Comparison of ENCODE assay signal across 1 cellular context in the genomic region with DNA sequence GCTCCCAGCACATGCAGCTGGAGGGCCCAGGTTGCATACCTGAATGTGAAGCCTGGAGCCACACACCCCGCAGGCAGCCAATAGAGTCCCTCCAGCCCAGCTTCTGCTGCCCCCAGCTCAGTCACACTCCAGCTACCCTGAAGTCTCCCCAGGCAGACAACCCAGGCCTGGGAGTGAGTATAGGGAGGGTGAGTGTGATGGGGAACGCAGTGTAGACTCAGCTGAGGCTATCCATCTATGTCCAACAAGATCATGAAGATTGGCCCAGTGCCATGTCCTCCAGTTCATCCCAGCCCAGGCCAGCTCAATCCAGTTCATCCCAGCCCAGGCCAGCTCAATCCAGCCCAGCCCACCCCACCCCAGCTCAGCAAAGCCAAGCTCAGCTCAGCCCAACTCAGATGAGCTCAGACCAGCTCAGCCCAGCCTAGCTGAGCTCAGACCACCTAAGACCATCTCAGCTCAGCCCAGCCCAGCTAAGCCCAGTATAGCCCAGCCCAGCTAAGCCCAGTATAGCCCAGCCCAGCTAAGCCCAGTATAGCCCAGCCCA.
TF ChIP-seq lines count a peak whose summit lies in the region.

No MANE protein-coding gene starts in this region.

TF ChIP-seq in HepG2, 621 proteins besides CTCF, POLR2A, EP300 and RAD21 (continued from another document):
- no peak for TF ChIP-seq MIER2 (CRISPR knock-in tag; IDR thresholded peaks at IDR 0.05)
- TF ChIP-seq ZNF556 (CRISPR knock-in tag; IDR thresholded peaks at IDR 0.05; ENCODE audit: borderline replicate concordance) = no peak
- no peak for TF ChIP-seq RXRB (CRISPR knock-in tag; IDR thresholded peaks at IDR 0.05; ENCODE audit: borderline replicate concordance)
- no peak for TF ChIP-seq MAFK (conservative IDR thresholded peaks at IDR 0.05 in 1 of 2, IDR thresholded peaks at IDR 0.05 in 1 of 2; ENCODE audit: low read length in 2 of 2)
- TF ChIP-seq, protein P1, sequence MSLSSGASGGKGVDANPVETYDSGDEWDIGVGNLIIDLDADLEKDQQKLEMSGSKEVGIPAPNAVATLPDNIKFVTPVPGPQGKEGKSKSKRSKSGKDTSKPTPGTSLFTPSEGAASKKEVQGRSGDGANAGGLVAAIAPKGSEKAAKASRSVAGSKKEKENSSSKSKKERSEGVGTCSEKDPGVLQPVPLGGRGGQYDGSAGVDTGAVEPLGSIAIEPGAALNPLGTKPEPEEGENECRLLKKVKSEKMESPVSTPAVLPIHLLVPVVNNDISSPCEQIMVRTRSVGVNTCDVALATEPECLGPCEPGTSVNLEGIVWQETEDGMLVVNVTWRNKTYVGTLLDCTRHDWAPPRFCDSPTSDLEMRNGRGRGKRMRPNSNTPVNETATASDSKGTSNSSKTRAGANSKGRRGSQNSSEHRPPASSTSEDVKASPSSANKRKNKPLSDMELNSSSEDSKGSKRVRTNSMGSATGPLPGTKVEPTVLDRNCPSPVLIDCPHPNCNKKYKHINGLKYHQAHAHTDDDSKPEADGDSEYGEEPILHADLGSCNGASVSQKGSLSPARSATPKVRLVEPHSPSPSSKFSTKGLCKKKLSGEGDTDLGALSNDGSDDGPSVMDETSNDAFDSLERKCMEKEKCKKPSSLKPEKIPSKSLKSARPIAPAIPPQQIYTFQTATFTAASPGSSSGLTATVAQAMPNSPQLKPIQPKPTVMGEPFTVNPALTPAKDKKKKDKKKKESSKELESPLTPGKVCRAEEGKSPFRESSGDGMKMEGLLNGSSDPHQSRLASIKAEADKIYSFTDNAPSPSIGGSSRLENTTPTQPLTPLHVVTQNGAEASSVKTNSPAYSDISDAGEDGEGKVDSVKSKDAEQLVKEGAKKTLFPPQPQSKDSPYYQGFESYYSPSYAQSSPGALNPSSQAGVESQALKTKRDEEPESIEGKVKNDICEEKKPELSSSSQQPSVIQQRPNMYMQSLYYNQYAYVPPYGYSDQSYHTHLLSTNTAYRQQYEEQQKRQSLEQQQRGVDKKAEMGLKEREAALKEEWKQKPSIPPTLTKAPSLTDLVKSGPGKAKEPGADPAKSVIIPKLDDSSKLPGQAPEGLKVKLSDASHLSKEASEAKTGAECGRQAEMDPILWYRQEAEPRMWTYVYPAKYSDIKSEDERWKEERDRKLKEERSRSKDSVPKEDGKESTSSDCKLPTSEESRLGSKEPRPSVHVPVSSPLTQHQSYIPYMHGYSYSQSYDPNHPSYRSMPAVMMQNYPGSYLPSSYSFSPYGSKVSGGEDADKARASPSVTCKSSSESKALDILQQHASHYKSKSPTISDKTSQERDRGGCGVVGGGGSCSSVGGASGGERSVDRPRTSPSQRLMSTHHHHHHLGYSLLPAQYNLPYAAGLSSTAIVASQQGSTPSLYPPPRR (CRISPR knock-in tag; IDR thresholded peaks at IDR 0.05; ENCODE audit: borderline replicate concordance) = no peak
- TF ChIP-seq, protein P2, sequence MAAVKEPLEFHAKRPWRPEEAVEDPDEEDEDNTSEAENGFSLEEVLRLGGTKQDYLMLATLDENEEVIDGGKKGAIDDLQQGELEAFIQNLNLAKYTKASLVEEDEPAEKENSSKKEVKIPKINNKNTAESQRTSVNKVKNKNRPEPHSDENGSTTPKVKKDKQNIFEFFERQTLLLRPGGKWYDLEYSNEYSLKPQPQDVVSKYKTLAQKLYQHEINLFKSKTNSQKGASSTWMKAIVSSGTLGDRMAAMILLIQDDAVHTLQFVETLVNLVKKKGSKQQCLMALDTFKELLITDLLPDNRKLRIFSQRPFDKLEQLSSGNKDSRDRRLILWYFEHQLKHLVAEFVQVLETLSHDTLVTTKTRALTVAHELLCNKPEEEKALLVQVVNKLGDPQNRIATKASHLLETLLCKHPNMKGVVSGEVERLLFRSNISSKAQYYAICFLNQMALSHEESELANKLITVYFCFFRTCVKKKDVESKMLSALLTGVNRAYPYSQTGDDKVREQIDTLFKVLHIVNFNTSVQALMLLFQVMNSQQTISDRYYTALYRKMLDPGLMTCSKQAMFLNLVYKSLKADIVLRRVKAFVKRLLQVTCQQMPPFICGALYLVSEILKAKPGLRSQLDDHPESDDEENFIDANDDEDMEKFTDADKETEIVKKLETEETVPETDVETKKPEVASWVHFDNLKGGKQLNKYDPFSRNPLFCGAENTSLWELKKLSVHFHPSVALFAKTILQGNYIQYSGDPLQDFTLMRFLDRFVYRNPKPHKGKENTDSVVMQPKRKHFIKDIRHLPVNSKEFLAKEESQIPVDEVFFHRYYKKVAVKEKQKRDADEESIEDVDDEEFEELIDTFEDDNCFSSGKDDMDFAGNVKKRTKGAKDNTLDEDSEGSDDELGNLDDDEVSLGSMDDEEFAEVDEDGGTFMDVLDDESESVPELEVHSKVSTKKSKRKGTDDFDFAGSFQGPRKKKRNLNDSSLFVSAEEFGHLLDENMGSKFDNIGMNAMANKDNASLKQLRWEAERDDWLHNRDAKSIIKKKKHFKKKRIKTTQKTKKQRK (IDR thresholded peaks at IDR 0.05; ENCODE audit: low read length) = no peak
- no peak for TF ChIP-seq RFX5 (IDR thresholded peaks at IDR 0.05; ENCODE audit: low read depth, low read length)
- TF ChIP-seq, protein P3, sequence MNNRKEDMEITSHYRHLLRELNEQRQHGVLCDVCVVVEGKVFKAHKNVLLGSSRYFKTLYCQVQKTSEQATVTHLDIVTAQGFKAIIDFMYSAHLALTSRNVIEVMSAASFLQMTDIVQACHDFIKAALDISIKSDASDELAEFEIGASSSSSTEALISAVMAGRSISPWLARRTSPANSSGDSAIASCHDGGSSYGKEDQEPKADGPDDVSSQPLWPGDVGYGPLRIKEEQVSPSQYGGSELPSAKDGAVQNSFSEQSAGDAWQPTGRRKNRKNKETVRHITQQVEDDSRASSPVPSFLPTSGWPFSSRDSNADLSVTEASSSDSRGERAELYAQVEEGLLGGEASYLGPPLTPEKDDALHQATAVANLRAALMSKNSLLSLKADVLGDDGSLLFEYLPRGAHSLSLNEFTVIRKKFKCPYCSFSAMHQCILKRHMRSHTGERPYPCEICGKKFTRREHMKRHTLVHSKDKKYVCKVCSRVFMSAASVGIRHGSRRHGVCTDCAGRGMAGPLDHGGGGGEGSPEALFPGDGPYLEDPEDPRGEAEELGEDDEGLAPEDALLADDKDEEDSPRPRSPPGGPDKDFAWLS (CRISPR knock-in tag; IDR thresholded peaks at IDR 0.05; ENCODE audit: borderline replicate concordance) = no peak
- TF ChIP-seq DNMT1 (CRISPR knock-in tag; IDR thresholded peaks at IDR 0.05) = no peak
- TF ChIP-seq ZNF3 (CRISPR knock-in tag; IDR thresholded peaks at IDR 0.05) = no peak
